In genomic region chr11:62392944-62393628, GRCh38 we compare ENCODE assay signal across 9 cellular contexts. TPM values are rescaled to one million over a fixed set of nuclear protein-coding genes. Genes with fewer than 3 reads are reported as not detected.
DNase-seq lines count a peak whose midpoint lies in the region; ATAC-seq, FAIRE-seq and TF ChIP-seq lines count a peak whose summit lies in the region.
"Had no signal": no experiment of that assay in that cellular context is flagged by ENCODE, and none has a peak within 500 bp of the region (broad histone marks: within the 10 kb centered on the region; RNA-seq: fewer than 3 reads in every experiment).

No MANE protein-coding gene starts in this region.

- H3K36me3 ChIP-seq in SK-N-SH (replicated peaks in 1 of 2; ENCODE audit: control insufficient read depth in 1 of 2, insufficient read depth in 2 of 2, low read length in 1 of 2) (no peaks in the 10 kb centered on the region), small intestine (ENCODE audit: control insufficient read depth in 2 of 2, insufficient read depth in 2 of 2, low read length in 2 of 2) (no peaks in the 10 kb centered on the region), right atrium auricular region (no peaks in the 10 kb centered on the region)

- H3K9ac ChIP-seq in SK-N-SH = no peak overlapping the region

- no peaks in the 10 kb centered on the region for H3K27me3 ChIP-seq in SK-N-SH (ENCODE audit: insufficient read depth)
- H3K27me3 ChIP-seq in small intestine (ENCODE audit: control insufficient read depth in 2 of 2, insufficient read depth in 2 of 2, low read length in 2 of 2) = no peaks in the 10 kb centered on the region
- H3K27me3 ChIP-seq in right atrium auricular region = no peaks in the 10 kb centered on the region

- H3K9me3 ChIP-seq in SK-N-SH (no peaks in the 10 kb centered on the region), small intestine (ENCODE audit: control insufficient read depth, low read depth) (no peaks in the 10 kb centered on the region), right atrium auricular region (no peaks in the 10 kb centered on the region)

- in situ Hi-C loops in T47D (cut with HindIII; ENCODE audit: low pct_unique_long_range_greater_than_20kb, low sequenced_read_pairs) = no loop called here

- H2AFZ ChIP-seq in SK-N-SH (ENCODE audit: low read depth) = no peak overlapping the region

- H3K27ac ChIP-seq in SK-N-SH (ENCODE audit: low read depth in 2 of 2, low read length in 1 of 2) (no peak overlapping the region), small intestine (ENCODE audit: low read depth in 1 of 2, low read length in 1 of 2) (no peak overlapping the region), right atrium auricular region (no peak overlapping the region)

- no peak for TF ChIP-seq EP300 in SK-N-SH (IDR thresholded peaks at IDR 0.05; ENCODE audit: borderline replicate concordance in 1 of 2, low read depth in 1 of 2, low read length in 1 of 2)

- POLR2A ChIA-PET in SK-N-SH (lab: Yijun Ruan, JAX) = no interaction called here

- H3K4me1 ChIP-seq in SK-N-SH (ENCODE audit: control insufficient read depth in 1 of 2, insufficient read depth in 2 of 2, low read depth in 1 of 2, low read length in 1 of 2) = peaks cover under 1 to 20% of the 10 kb centered on the region in 2 experiments; a peak in 1 of 4 replicates
- H3K4me1 ChIP-seq in small intestine (ENCODE audit: control insufficient read depth in 2 of 2, insufficient read depth in 1 of 2, low read depth in 1 of 2, low read length in 1 of 2) = no peaks in the 10 kb centered on the region
- H3K4me1 ChIP-seq in right atrium auricular region = peaks cover 0 to 27% of the 10 kb centered on the region in 2 donors

- DNase-seq in SK-N-SH = no peak
- peak in 2 of 3 experiments; percentile 17 to 60 for DNase-seq in NCI-H1417 (lab: John Stamatoyannopoulos, UW)
- peak; percentile 59 to 79 for DNase-seq in T47D (ENCODE audit: low read depth in 1 of 2, low spot score in 1 of 2)
- DNase-seq in small intestine = peak; percentile 34
- no peak for DNase-seq in midbrain (lab: John Stamatoyannopoulos, UW)
- no peak for DNase-seq in right atrium auricular region (ENCODE audit: low spot score)

- FAIRE-seq in small intestine (lab: Jason Lieb, UNC) = no peak

- peak; percentile 25; the same call in 1 of the 2 replicates for TF ChIP-seq CTCF in SK-N-SH (IDR thresholded peaks at IDR 0.05)
- TF ChIP-seq CTCF in right atrium auricular region (IDR thresholded peaks at IDR 0.05) = no peak

- CTCF ChIA-PET in SK-N-SH (lab: Yijun Ruan, JAX) = interaction anchor here (0.8 to 8.5 kb wide), 8 partner anchors 10 to 166 kb away, joined by 3 to 195 read pairs (median 4); no protein-coding TSS in a partner anchor

- ATAC-seq in SK-N-SH treated with all-trans-retinoic acid at 6 μM for 48 hours = no peak
- no peak for ATAC-seq in HG03432 (IDR thresholded peaks at IDR 0.05; ENCODE audit: unreplicated experiment)

- no peaks in the 10 kb centered on the region for H3K9me2 ChIP-seq in SK-N-SH

- H3K4me2 ChIP-seq in SK-N-SH = no peak overlapping the region

- TF ChIP-seq RAD21 in SK-N-SH (IDR thresholded peaks at IDR 0.05; ENCODE audit: low read length) = no peak

- H4K20me1 ChIP-seq in SK-N-SH (ENCODE audit: insufficient read depth) = no peaks in the 10 kb centered on the region

- WGBS in SK-N-SH (ENCODE audit: low lambda C conversion rate) = 76% methylated on average over 12 of the region's 15 CpGs
- WGBS in small intestine, 3 donors = 48 to 58% (median 54%) methylated on average over 15 of the region's 15 CpGs

- no peaks in the 10 kb centered on the region for H3K79me2 ChIP-seq in SK-N-SH (ENCODE audit: insufficient read depth)

- H3F3A ChIP-seq in SK-N-SH (replicated peaks; ENCODE audit: insufficient read depth) = no peaks in the 10 kb centered on the region

- H3K4me3 ChIP-seq in SK-N-SH (ENCODE audit: low read depth in 2 of 2, low read length in 1 of 2) (no peak overlapping the region), small intestine (ENCODE audit: low read depth in 1 of 2, low read length in 2 of 2) (no peak overlapping the region), right atrium auricular region (no peak overlapping the region)

TF ChIP-seq in SK-N-SH, 30 proteins besides CTCF, POLR2A, EP300 and RAD21:
- TF ChIP-seq SMC3 (IDR thresholded peaks at IDR 0.05; ENCODE audit: low read depth, low read length) = peak; percentile 12; the same call in 1 of the 2 replicates
- TF ChIP-seq, protein P1, sequence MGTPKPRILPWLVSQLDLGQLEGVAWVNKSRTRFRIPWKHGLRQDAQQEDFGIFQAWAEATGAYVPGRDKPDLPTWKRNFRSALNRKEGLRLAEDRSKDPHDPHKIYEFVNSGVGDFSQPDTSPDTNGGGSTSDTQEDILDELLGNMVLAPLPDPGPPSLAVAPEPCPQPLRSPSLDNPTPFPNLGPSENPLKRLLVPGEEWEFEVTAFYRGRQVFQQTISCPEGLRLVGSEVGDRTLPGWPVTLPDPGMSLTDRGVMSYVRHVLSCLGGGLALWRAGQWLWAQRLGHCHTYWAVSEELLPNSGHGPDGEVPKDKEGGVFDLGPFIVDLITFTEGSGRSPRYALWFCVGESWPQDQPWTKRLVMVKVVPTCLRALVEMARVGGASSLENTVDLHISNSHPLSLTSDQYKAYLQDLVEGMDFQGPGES (IDR thresholded peaks at IDR 0.05; ENCODE audit: low read depth, low read length) = no peak
- no peak for TF ChIP-seq POLR2AphosphoS5 (IDR thresholded peaks at IDR 0.05; ENCODE audit: low read depth, low read length)
- TF ChIP-seq RXRA (IDR thresholded peaks at IDR 0.05; ENCODE audit: borderline replicate concordance, low read depth) = no peak

TF ChIP-seq in SK-N-SH treated with all-trans-retinoic acid at 6 μM for 48 hours, 23 proteins besides CTCF, POLR2A, EP300 and RAD21:
- TF ChIP-seq GLIS3 (CRISPR knock-in tag; IDR thresholded peaks at IDR 0.05) (no peak), ZNF8 (CRISPR knock-in tag; IDR thresholded peaks at IDR 0.05) (no peak), ARNTL (CRISPR knock-in tag; IDR thresholded peaks at IDR 0.05; ENCODE audit: borderline replicate concordance, low read depth) (no peak), PPARA (CRISPR knock-in tag; IDR thresholded peaks at IDR 0.05; ENCODE audit: borderline replicate concordance) (no peak), SNAI2 (CRISPR knock-in tag; IDR thresholded peaks at IDR 0.05) (no peak), OSR1 (CRISPR knock-in tag; IDR thresholded peaks at IDR 0.05) (no peak), ZFP30 (CRISPR knock-in tag; IDR thresholded peaks at IDR 0.05) (no peak), ESRRG (CRISPR knock-in tag; IDR thresholded peaks at IDR 0.05) (no peak)

RNA-seq across cellular contexts. Expression of gene SCGB1A1, which starts 25.7 kb away (rescaled TPM):
- polyA plus RNA-seq in SK-N-SH (2012; rRNA removed) (not detected in 2 replicates), small intestine (10 to 100 TPM in 1 of 3 donors, 1 to 10 TPM in 1, not detected in 1; 4.6 to 11.2 TPM)
- polyA plus RNA-seq in SK-N-SH (2012; cell fraction: cytosol; rRNA removed) = not detected in 2 replicates
- not detected in 2 replicates for polyA plus RNA-seq in SK-N-SH (2012; cell fraction: nucleus; rRNA removed)
- total RNA-seq in right atrium auricular region = not detected
- total RNA-seq: lower leg skin had no signal

RNA-seq across cellular contexts. Expression of gene ASRGL1, which starts 55.8 kb away (rescaled TPM):
- polyA plus RNA-seq in SK-N-SH (2012; rRNA removed) (2.6 and 4.3 TPM in 2 replicates), small intestine (10 to 100 TPM in 1 of 3 donors, 1 to 10 TPM in 2; 3.6 to 19.4 (median 4.9) TPM)
- 3.4 and 4.3 TPM in 2 replicates for polyA plus RNA-seq in SK-N-SH (2012; cell fraction: cytosol; rRNA removed)
- polyA plus RNA-seq in SK-N-SH (2012; cell fraction: nucleus; rRNA removed) = 5.4 and 7.5 TPM in 2 replicates
- 1 to 10 TPM in 1 of 2 donors, under 1 TPM in 1; 0.74 to 7.0 TPM for total RNA-seq in right atrium auricular region

Comparison
In these comparisons a context has a peak if more than half of its experiments do, and no peak if none do; other contexts are left out.
1. DNase-seq: peak in NCI-H1417 (2 of 3), T47D (2 of 2) and small intestine (single experiment); none in SK-N-SH (single experiment), midbrain (single experiment) and right atrium auricular region (single experiment).